In the genomic region with DNA sequence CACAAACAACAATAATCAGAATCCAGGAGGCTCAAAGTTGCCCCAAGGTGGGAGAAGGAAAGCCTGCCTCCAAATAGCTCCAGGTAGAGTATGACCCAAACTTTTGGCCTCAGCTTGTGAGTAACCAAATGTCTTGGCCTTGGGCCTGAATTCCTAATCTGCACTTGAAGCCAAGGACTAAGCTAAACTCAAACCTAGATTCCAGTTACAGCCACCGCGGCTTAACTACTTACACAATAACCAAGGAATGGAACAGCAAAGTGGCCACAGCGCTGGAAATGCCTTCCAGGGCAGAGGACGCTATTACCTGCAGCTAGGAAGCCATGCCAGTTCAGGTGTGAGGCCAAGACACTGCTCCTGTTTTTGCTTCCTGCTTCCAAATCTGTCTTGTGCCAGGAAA, we compare ENCODE assay signal across 32 cellular contexts. TPM values are rescaled to one million over a fixed set of nuclear protein-coding genes. Genes with fewer than 3 reads are reported as not detected.
DNase-seq lines count a peak whose midpoint lies in the region; ATAC-seq and TF ChIP-seq lines count a peak whose summit lies in the region.
"Had no signal": no experiment of that assay in that cellular context is flagged by ENCODE, and none has a peak within 500 bp of the region (broad histone marks: within the 10 kb centered on the region; RNA-seq: fewer than 3 reads in every experiment).

No MANE protein-coding gene starts in this region.

- H3K23ac ChIP-seq in trophoblast cell (ENCODE audit: low read length), result no peak overlapping the region

- TF ChIP-seq POLR2A in uterus (IDR thresholded peaks at IDR 0.05), result no peak

- H3K9ac ChIP-seq in trophoblast cell (ENCODE audit: low read length), result peak overlapping the region; percentile 50
- H3K9ac ChIP-seq: SK-N-SH had no signal

- H3K79me1 ChIP-seq in trophoblast cell (ENCODE audit: low read length), result peaks cover 11% of the 10 kb centered on the region

- H2BK5ac ChIP-seq in trophoblast cell (ENCODE audit: low read depth, low read length, poor library complexity), result no peak overlapping the region

- peaks cover 25% of the 10 kb centered on the region for H3K36me3 Mint-ChIP-seq in WTC11
- H3K36me3 Mint-ChIP-seq: activated CD4-positive, alpha-beta memory T cell treated with anti-CD3 and anti-CD28 coated beads for 36 hours; CD8-positive, alpha-beta T cell; stimulated activated memory B cell treated with anti-CD40 and anti-IgM and Interleukin-4, amounts not matched to agents 10 μg/mL and 1 μg/mL and 100 μg/mL, for 72 hours had no signal

- TF ChIP-seq CTCF in fibroblast of pulmonary artery (IDR thresholded peaks at IDR 0.05; ENCODE audit: low read length, missing control alignments), result no peak
- no peak for TF ChIP-seq CTCF in uterus (IDR thresholded peaks at IDR 0.05)
- no peak for TF ChIP-seq CTCF in WTC11 (IDR thresholded peaks at IDR 0.05)

- H3K4me1 Mint-ChIP-seq in WTC11, result peaks cover 35% of the 10 kb centered on the region

- H3K27me3 Mint-ChIP-seq in WTC11 (ENCODE audit: low read depth), result no peaks in the 10 kb centered on the region; the same call in 1 of the 2 replicates
- H3K27me3 Mint-ChIP-seq: activated CD4-positive, alpha-beta memory T cell treated with anti-CD3 and anti-CD28 coated beads for 36 hours had no signal

- H3K36me3 ChIP-seq in trophoblast cell (ENCODE audit: control insufficient read depth in 1 of 2, insufficient read depth in 2 of 2, low read length in 2 of 2) (peaks cover 8% of the 10 kb centered on the region in 2 experiments), uterus (no peaks in the 10 kb centered on the region)
- H3K36me3 ChIP-seq: ovary, tibial artery had no signal

- no CpG with 5 or more reads among the region's 4 CpGs for WGBS in trophoblast cell (ENCODE audit: extremely low coverage, insufficient coverage, insufficient read length)

- H3K4ac ChIP-seq in trophoblast cell (ENCODE audit: low read depth, low read length), result peak overlapping the region; percentile 54

- H3K27ac ChIP-seq in trophoblast cell (ENCODE audit: low read depth, low read length) (no peak overlapping the region), uterus (no peak overlapping the region)
- H3K27ac ChIP-seq: ovary, tibial artery had no signal

- CTCF ChIA-PET in WTC11 (lab: Charles Lee), result no interaction called here

- H3K9me3 ChIP-seq in trophoblast cell (ENCODE audit: insufficient read depth, low read depth, low read length), result no peaks in the 10 kb centered on the region
- H3K9me3 ChIP-seq in uterus, result no peaks in the 10 kb centered on the region
- H3K9me3 ChIP-seq: ovary, SK-N-SH, tibial artery had no signal

- H3K4me3 ChIP-seq in fibroblast of pulmonary artery (replicated peaks; ENCODE audit: low read depth, low read length) (no peak overlapping the region), trophoblast cell (ENCODE audit: low read depth, low read length) (no peak overlapping the region), uterus (no peak overlapping the region)
- H3K4me3 ChIP-seq: ovary, tibial artery had no signal

- H4K8ac ChIP-seq in trophoblast cell (ENCODE audit: low read depth, low read length), result no peak overlapping the region

- no peak overlapping the region for H3K4me3 Mint-ChIP-seq in WTC11
- H3K4me3 Mint-ChIP-seq: activated B cell treated with CpG ODN at 0.5 μM for 24 hours; activated CD4-positive, alpha-beta memory T cell treated with anti-CD3 and anti-CD28 coated beads for 36 hours; CD8-positive, alpha-beta T cell; naive thymus-derived CD8-positive, alpha-beta T cell; stimulated activated memory B cell treated with anti-CD40 and anti-IgM and Interleukin-4, amounts not matched to agents 10 μg/mL and 1 μg/mL and 100 μg/mL, for 72 hours; T-helper 2 cell treated with Interferon-gamma antibody and Interleukin-4, amounts not matched to agents 5 μg/mL and 100 μg/mL, for 36 hours had no signal

- no peak overlapping the region for H3K27ac Mint-ChIP-seq in WTC11
- H3K27ac Mint-ChIP-seq: activated B cell treated with CpG ODN at 0.5 μM for 24 hours; activated CD4-positive, alpha-beta memory T cell treated with anti-CD3 and anti-CD28 coated beads for 36 hours; CD8-positive, alpha-beta T cell; naive thymus-derived CD8-positive, alpha-beta T cell; stimulated activated memory B cell treated with anti-CD40 and anti-IgM and Interleukin-4, amounts not matched to agents 10 μg/mL and 1 μg/mL and 100 μg/mL, for 72 hours; T-helper 2 cell treated with Interferon-gamma antibody and Interleukin-4, amounts not matched to agents 5 μg/mL and 100 μg/mL, for 36 hours had no signal

- H3K18ac ChIP-seq in trophoblast cell (ENCODE audit: low read length), result no peak overlapping the region

- peaks cover 16% of the 10 kb centered on the region for H3K79me2 ChIP-seq in trophoblast cell (ENCODE audit: control insufficient read depth, insufficient read depth, low read length, poor library complexity)

- DNase-seq in HCEC 1CT (peak; percentile 7), astrocyte of the hippocampus (ENCODE audit: low read depth, low spot score) (peak; percentile 77), fibroblast of pulmonary artery (ENCODE audit: low read depth) (peak; percentile 44), trophoblast cell (no peak), uterus (no peak), DMS114 treated with DMSO at 0.1 percent for 48 hours (lab: John Stamatoyannopoulos, UW; ENCODE audit: unreplicated experiment) (no peak), WTC11 (ENCODE audit: low spot score) (no peak)
- DNase-seq: activated B cell treated with CpG ODN at 0.5 μM for 24 hours; activated CD4-positive, alpha-beta memory T cell treated with anti-CD3 and anti-CD28 coated beads for 36 hours; activated gamma-delta T cell; activated T-cell treated with anti-CD3 and anti-CD28 coated beads for 4 hours; amniotic stem cell; CD8-positive, alpha-beta T cell; effector memory CD4-positive, alpha-beta T cell; foreskin melanocyte; hypothalamus; islet precursor cell; Karpas-422; mesenchymal stem cell; naive thymus-derived CD8-positive, alpha-beta T cell; NCI-H1105; NCI-H2081; NCI-H524; ovary; RPMI8226; SK-N-SH; stimulated activated CD4-positive, alpha-beta T cell treated with anti-CD3 and anti-CD28 coated beads, Interleukin-1b, Interleukin-23, amount 100 ng/mL, for 48 hours; tibial artery had no signal

- H2BK12ac ChIP-seq in trophoblast cell (ENCODE audit: low read length), result no peak overlapping the region

- H3K4me1 ChIP-seq in trophoblast cell (ENCODE audit: control insufficient read depth in 1 of 2, insufficient read depth in 2 of 2, low read length in 2 of 2), result peaks cover 0 to 7% of the 10 kb centered on the region in 2 experiments
- no peaks in the 10 kb centered on the region for H3K4me1 ChIP-seq in uterus

- no peaks in the 10 kb centered on the region for H3K9me3 Mint-ChIP-seq in WTC11
- H3K9me3 Mint-ChIP-seq: activated B cell treated with CpG ODN at 0.5 μM for 24 hours; activated CD4-positive, alpha-beta memory T cell treated with anti-CD3 and anti-CD28 coated beads for 36 hours; CD8-positive, alpha-beta T cell; T-helper 2 cell treated with Interferon-gamma antibody and Interleukin-4, amounts not matched to agents 5 μg/mL and 100 μg/mL, for 36 hours had no signal

- POLR2A ChIA-PET in WTC11 (lab: Charles Lee), result interaction anchor here (0.6 to 0.9 kb wide), 3 partner anchors 40 to 63 kb away, joined by 3 to 4 read pairs (median 3); no protein-coding TSS in a partner anchor

- no peak overlapping the region for H3K4me2 ChIP-seq in trophoblast cell (ENCODE audit: low read length)
- H3K4me2 ChIP-seq: SK-N-SH had no signal

- H4K91ac ChIP-seq in trophoblast cell (ENCODE audit: low read depth, low read length), result no peak overlapping the region

- no peak for ATAC-seq in GM18520 (IDR thresholded peaks at IDR 0.05; ENCODE audit: unreplicated experiment)
- ATAC-seq in WTC11, result no peak
- ATAC-seq: CD8-positive, alpha-beta T cell; HCT116; naive thymus-derived CD8-positive, alpha-beta T cell; stimulated activated memory B cell treated with anti-CD40 and anti-IgM and Interleukin-4, amounts not matched to agents 10 μg/mL and 1 μg/mL and 100 μg/mL, for 72 hours had no signal

- no peak overlapping the region for H4K12ac ChIP-seq in trophoblast cell (ENCODE audit: low read depth, low read length)

- no peak overlapping the region for H2AFZ ChIP-seq in trophoblast cell (ENCODE audit: insufficient read depth, low read length, poor library complexity)

- H2AK5ac ChIP-seq in trophoblast cell (ENCODE audit: low read length), result no peak overlapping the region

- H3K27me3 ChIP-seq in trophoblast cell (ENCODE audit: insufficient read depth, low read length) (no peaks in the 10 kb centered on the region), uterus (no peaks in the 10 kb centered on the region)
- H3K27me3 ChIP-seq: ovary, tibial artery had no signal

- H3K14ac ChIP-seq in trophoblast cell (ENCODE audit: low read length), result no peak overlapping the region

- H2BK120ac ChIP-seq in trophoblast cell (ENCODE audit: insufficient read depth, low read length, poor library complexity), result no peak overlapping the region

- intact Hi-C loops in uterus (cut with DNase I; ENCODE audit: low total_unique reads), result no loop called here

TF ChIP-seq in WTC11, 78 proteins besides CTCF, POLR2A, EP300 and RAD21:
- no peak for TF ChIP-seq KAT7 (CRISPR knock-in tag; IDR thresholded peaks at IDR 0.05; ENCODE audit: borderline replicate concordance)

RNA-seq across cellular contexts. Expression of gene NINL, which starts 4.6 kb away (rescaled TPM):
- 11.3 TPM in 2 replicates for polyA plus RNA-seq in trophoblast cell (2013)
- total RNA-seq in uterus (10 to 100 TPM in 3 of 4 donors, 1 to 10 TPM in 1; 5.0 to 22.3 (median 14.7) TPM), WTC11 (2021) (34.4 to 36.3 TPM (median 36.0 TPM) in 3 replicates)

RNA-seq across cellular contexts. Expression of gene NANP, which starts 43.1 kb away (rescaled TPM):
- 3.7 and 4.0 TPM in 2 replicates for polyA plus RNA-seq in trophoblast cell (2013)
- total RNA-seq in uterus (10 to 100 TPM in 1 of 4 donors, 1 to 10 TPM in 2, under 1 TPM in 1; 0.88 to 10.9 (median 4.0) TPM), WTC11 (2021) (4.2 to 5.1 TPM (median 4.8 TPM) in 3 replicates)

Comparison
In these comparisons a context has a peak if more than half of its experiments do, and no peak if none do; other contexts are left out.
1. DNase-seq: peak in HCEC 1CT (single experiment), astrocyte of the hippocampus (single experiment) and fibroblast of pulmonary artery (single experiment); none in trophoblast cell (0 of 2), uterus (0 of 2), DMS114 treated with DMSO at 0.1 percent for 48 hours (single experiment) and WTC11 (single experiment).